In the genomic region with DNA sequence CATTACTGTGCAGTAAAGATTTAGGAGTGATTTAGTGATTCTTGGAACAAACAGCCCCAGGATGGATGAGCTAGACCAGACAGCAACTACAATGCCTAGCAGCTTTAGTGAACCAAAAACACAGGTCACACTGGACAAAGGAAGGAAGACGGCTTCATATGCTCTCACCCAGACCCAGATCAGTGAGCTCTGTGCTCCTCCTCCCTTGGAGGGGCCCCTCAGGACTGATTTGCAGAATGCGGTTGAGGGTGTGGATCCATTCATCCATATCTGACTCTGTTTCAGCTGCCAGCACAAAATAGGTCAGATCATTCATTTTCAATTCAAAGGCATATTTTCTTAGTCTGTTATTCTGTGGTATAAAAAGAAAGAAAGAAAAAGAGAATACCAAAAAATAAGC, we compare ENCODE assay signal across 13 cellular contexts.
DNase-seq lines count a peak whose midpoint lies in the region; ATAC-seq and TF ChIP-seq lines count a peak whose summit lies in the region.
"Had no signal": no experiment of that assay in that cellular context is flagged by ENCODE, and none has a peak within 500 bp of the region (broad histone marks: within the 10 kb centered on the region; RNA-seq: fewer than 3 reads in every experiment).

No MANE protein-coding gene starts in this region.

- intact Hi-C loops in naive thymus-derived CD4-positive, alpha-beta T cell (cut with micrococcal nuclease): no loop called here

- no peak overlapping the region for H3K9ac ChIP-seq in smooth muscle cell (ENCODE audit: low read depth)

- H3K4me2 ChIP-seq in smooth muscle cell (no peak overlapping the region), hepatocyte (no peak overlapping the region)

- no peak for DNase-seq in naive thymus-derived CD4-positive, alpha-beta T cell
- DNase-seq in smooth muscle cell (lab: John Stamatoyannopoulos, UW; ENCODE audit: unreplicated experiment) (no peak), RWPE1 (ENCODE audit: low spot score) (no peak), ecto neural progenitor cell (ENCODE audit: low spot score) (no peak), hepatocyte (ENCODE audit: low spot score) (no peak)
- DNase-seq: activated naive CD8-positive, alpha-beta T cell treated with anti-CD3 and anti-CD28 coated beads, Interleukin-2, amount 10 ng/mL, durations not matched to agents 7 days and 5 days; DMS 273 treated with DMSO at 0.1 percent for 48 hours; NCI-H510A; SIG-M5 had no signal

- peaks cover 0 to 7% (median 0%) of the 10 kb centered on the region in 11 donors for H3K9me3 Mint-ChIP-seq in naive thymus-derived CD4-positive, alpha-beta T cell

- WGBS in smooth muscle cell (ENCODE audit: low lambda C conversion rate): 93% methylated on average over 2 of the region's 2 CpGs
- 87% methylated on average over 2 of the region's 2 CpGs for WGBS in hepatocyte (ENCODE audit: low lambda C conversion rate, missing lambda C conversion rate)

- peaks cover 6 to 30% (median 22%) of the 10 kb centered on the region in 7 donors for H3K4me1 Mint-ChIP-seq in naive thymus-derived CD4-positive, alpha-beta T cell

- H3K9me3 ChIP-seq in naive thymus-derived CD4-positive, alpha-beta T cell (ENCODE audit: control insufficient read depth in 2 of 3, low read length in 3 of 3): peaks cover 0 to 3% (median 0%) of the 10 kb centered on the region in 3 experiments
- H3K9me3 ChIP-seq in smooth muscle cell (replicated peaks; ENCODE audit: low read depth) (no peaks in the 10 kb centered on the region), hepatocyte (ENCODE audit: low read depth) (no peaks in the 10 kb centered on the region)
- H3K9me3 ChIP-seq: thoracic aorta had no signal

- no peak for TF ChIP-seq CTCF in smooth muscle cell (IDR thresholded peaks at IDR 0.05; ENCODE audit: borderline replicate concordance, insufficient read depth, poor library complexity, severe bottlenecking)
- TF ChIP-seq CTCF in RWPE1 (conservative IDR thresholded peaks at IDR 0.05; ENCODE audit: low read depth): no peak
- no peak for TF ChIP-seq CTCF in hepatocyte (IDR thresholded peaks at IDR 0.05; ENCODE audit: poor library complexity)

- H3K27me3 ChIP-seq in naive thymus-derived CD4-positive, alpha-beta T cell (ENCODE audit: control insufficient read depth in 2 of 2, insufficient read depth in 2 of 2, low read length in 2 of 2): no peaks in the 10 kb centered on the region
- H3K27me3 ChIP-seq in smooth muscle cell (ENCODE audit: low read depth) (no peaks in the 10 kb centered on the region), hepatocyte (no peaks in the 10 kb centered on the region)

- POLR2A ChIA-PET in naive thymus-derived CD4-positive, alpha-beta T cell (lab: Charles Lee): no interaction called here
- POLR2A ChIA-PET in RWPE1 (lab: Yijun Ruan, JAX; ENCODE audit: low non-redundant PET): no interaction called here

- H3K9me2 ChIP-seq in hepatocyte (replicated peaks; ENCODE audit: insufficient read depth): no peaks in the 10 kb centered on the region

- no peak overlapping the region for H3K4me3 ChIP-seq in naive thymus-derived CD4-positive, alpha-beta T cell (ENCODE audit: low read length)
- H3K4me3 ChIP-seq in smooth muscle cell (no peak overlapping the region), hepatocyte (no peak overlapping the region)
- H3K4me3 ChIP-seq: thoracic aorta had no signal

- H3K79me2 ChIP-seq in smooth muscle cell (ENCODE audit: low read depth) (no peaks in the 10 kb centered on the region), hepatocyte (no peaks in the 10 kb centered on the region)

- H3K27ac Mint-ChIP-seq in naive thymus-derived CD4-positive, alpha-beta T cell: peak overlapping the region in 5 of 9 donors; percentile 19 to 55 (median 38)

- peaks cover 34 to 91% (median 76%) of the 10 kb centered on the region in 5 donors for H3K36me3 Mint-ChIP-seq in naive thymus-derived CD4-positive, alpha-beta T cell

- H2AFZ ChIP-seq in smooth muscle cell (ENCODE audit: low read depth): no peak overlapping the region
- no peak overlapping the region for H2AFZ ChIP-seq in hepatocyte

- H3F3A ChIP-seq in smooth muscle cell (ENCODE audit: low read depth): no peaks in the 10 kb centered on the region

- no peak overlapping the region for H3K4me3 Mint-ChIP-seq in naive thymus-derived CD4-positive, alpha-beta T cell
- H3K4me3 Mint-ChIP-seq: activated naive CD8-positive, alpha-beta T cell treated with anti-CD3 and anti-CD28 coated beads, Interleukin-2, amount 10 ng/mL, durations not matched to agents 7 days and 5 days had no signal

- no peaks in the 10 kb centered on the region for H3K4me1 ChIP-seq in naive thymus-derived CD4-positive, alpha-beta T cell (ENCODE audit: control insufficient read depth in 2 of 2, insufficient read depth in 2 of 2, low read length in 2 of 2)
- H3K4me1 ChIP-seq in smooth muscle cell (ENCODE audit: low read depth) (no peaks in the 10 kb centered on the region), hepatocyte (ENCODE audit: insufficient read depth) (no peaks in the 10 kb centered on the region)

- H3K36me3 ChIP-seq in naive thymus-derived CD4-positive, alpha-beta T cell (ENCODE audit: control insufficient read depth in 2 of 3, insufficient read depth in 3 of 3, low read length in 3 of 3): peaks cover 47 to 87% (median 54%) of the 10 kb centered on the region in 3 experiments
- H3K36me3 ChIP-seq in smooth muscle cell (ENCODE audit: low read depth) (no peaks in the 10 kb centered on the region), hepatocyte (replicated peaks; ENCODE audit: insufficient read depth, low read depth) (no peaks in the 10 kb centered on the region)
- H3K36me3 ChIP-seq: thoracic aorta had no signal

- H4K20me1 ChIP-seq in smooth muscle cell (ENCODE audit: low read depth) (no peaks in the 10 kb centered on the region), hepatocyte (ENCODE audit: insufficient read depth, poor library complexity, severe bottlenecking) (no peaks in the 10 kb centered on the region)

- ATAC-seq in GM18870 (IDR thresholded peaks at IDR 0.05; ENCODE audit: unreplicated experiment): peak; percentile 71
- peak; percentile 80 for ATAC-seq in GM21717 (IDR thresholded peaks at IDR 0.05; ENCODE audit: unreplicated experiment)
- ATAC-seq in HG03457 (IDR thresholded peaks at IDR 0.05; ENCODE audit: unreplicated experiment): peak; percentile 66
- no peak for ATAC-seq in naive thymus-derived CD4-positive, alpha-beta T cell

- CTCF ChIA-PET in naive thymus-derived CD4-positive, alpha-beta T cell (lab: Charles Lee): no interaction called here
- CTCF ChIA-PET in RWPE1 (lab: Yijun Ruan, JAX): no interaction called here

- H3K27ac ChIP-seq in naive thymus-derived CD4-positive, alpha-beta T cell (ENCODE audit: low read depth, low read length): no peak overlapping the region
- H3K27ac ChIP-seq in smooth muscle cell (ENCODE audit: low read depth) (no peak overlapping the region), RWPE1 (no peak overlapping the region), hepatocyte (no peak overlapping the region)
- H3K27ac ChIP-seq: thoracic aorta had no signal

- no peaks in the 10 kb centered on the region for H3K27me3 Mint-ChIP-seq in naive thymus-derived CD4-positive, alpha-beta T cell
- H3K27me3 Mint-ChIP-seq: activated naive CD8-positive, alpha-beta T cell treated with anti-CD3 and anti-CD28 coated beads, Interleukin-2, amount 10 ng/mL, durations not matched to agents 7 days and 5 days had no signal
